ENCODE assay signal across 26 cellular contexts in genomic region chr4:8646296-8647093, GRCh38. TPM values are rescaled to one million over a fixed set of nuclear protein-coding genes. Genes with fewer than 3 reads are reported as not detected.
A peak's percentile ranks its signal among the peaks of the same experiment; 100 is the strongest.
DNase-seq lines count a peak whose midpoint lies in the region; ATAC-seq and TF ChIP-seq lines count a peak whose summit lies in the region.
"Had no signal": no experiment of that assay in that cellular context is flagged by ENCODE, and none has a peak within 500 bp of the region (broad histone marks: within the 10 kb centered on the region; RNA-seq: fewer than 3 reads in every experiment).

No MANE protein-coding gene starts in this region.

- H3K4me3 ChIP-seq in Peyer's patch = no peak overlapping the region
- H3K4me3 ChIP-seq: adrenal gland, breast epithelium, GM23338, hepatocyte, K562, lung, right lobe of liver, suprapubic skin had no signal

- H3K4me1 Mint-ChIP-seq in type B pancreatic cell (ENCODE audit: unreplicated experiment) = no peaks in the 10 kb centered on the region
- H3K4me1 Mint-ChIP-seq: activated CD4-positive, alpha-beta T cell treated with anti-CD3 and anti-CD28 coated beads for 36 hours; T-cell had no signal

- no peaks in the 10 kb centered on the region for H3K36me3 ChIP-seq in Peyer's patch
- H3K36me3 ChIP-seq: adrenal gland, breast epithelium, right lobe of liver, suprapubic skin had no signal

- ATAC-seq in GM21381 (IDR thresholded peaks at IDR 0.05; ENCODE audit: unreplicated experiment) = no peak
- ATAC-seq: activated CD4-positive, alpha-beta T cell treated with anti-CD3 and anti-CD28 coated beads for 36 hours; GM23338; K562; right lobe of liver; T-cell had no signal

- H3K27ac ChIP-seq in Peyer's patch = no peak overlapping the region
- H3K27ac ChIP-seq: adrenal gland, breast epithelium, hepatocyte, right lobe of liver, suprapubic skin had no signal

- TF ChIP-seq CTCF in Peyer's patch (IDR thresholded peaks at IDR 0.05) (no peak), type B pancreatic cell (conservative IDR thresholded peaks at IDR 0.05) (no peak)

- H3K9me3 Mint-ChIP-seq in type B pancreatic cell = no peaks in the 10 kb centered on the region
- H3K9me3 Mint-ChIP-seq: GM23338, T-cell had no signal

- no peaks in the 10 kb centered on the region for H3K27me3 ChIP-seq in Peyer's patch
- H3K27me3 ChIP-seq: adrenal gland, hepatocyte, right lobe of liver had no signal

- H3K36me3 Mint-ChIP-seq in type B pancreatic cell = no peaks in the 10 kb centered on the region
- H3K36me3 Mint-ChIP-seq: T-cell had no signal

- DNase-seq in activated CD8-positive, alpha-beta memory T cell treated with anti-CD3 and anti-CD28 coated beads for 24 hours = peak; percentile 37
- no peak for DNase-seq in activated CD8-positive, alpha-beta memory T cell treated with anti-CD3 and anti-CD28 coated beads, Interleukin-2, amount 50 U/mL, for 48 hours
- DNase-seq in Peyer's patch (peak in 2 of 3 donors; percentile 21 to 40), mesenteric fat pad (ENCODE audit: low spot score) (peak; percentile 83), type B pancreatic cell (ENCODE audit: extremely low spot score, unreplicated experiment) (peak; percentile 57)
- no peak for DNase-seq in activated T-cell treated with anti-CD3 and anti-CD28 coated beads, Interleukin-2, amount 50 U/mL, for 48 hours
- no peak for DNase-seq in activated CD4-positive, alpha-beta T cell treated with anti-CD3 and anti-CD28 coated beads, Interleukin-2, amount 50 U/mL, for 4 hours
- DNase-seq: activated CD4-positive, alpha-beta T cell treated with anti-CD3 and anti-CD28 coated beads for 36 hours; C1 segment of cervical spinal cord; DMS 273 treated with DMSO at 0.1 percent for 48 hours; GDM1; NCI-H2029; NCI-H524 treated with DMSO at 0.1 percent for 48 hours; SIG-M5; T-cell had no signal

- no peak for TF ChIP-seq POLR2A in Peyer's patch (IDR thresholded peaks at IDR 0.05)

- H3K4me3 Mint-ChIP-seq in type B pancreatic cell = no peak overlapping the region
- H3K4me3 Mint-ChIP-seq: activated CD4-positive, alpha-beta T cell treated with anti-CD3 and anti-CD28 coated beads for 36 hours; GM23338; T-cell had no signal

- peaks cover 40% of the 10 kb centered on the region for H3K27me3 Mint-ChIP-seq in type B pancreatic cell
- H3K27me3 Mint-ChIP-seq: activated CD4-positive, alpha-beta T cell treated with anti-CD3 and anti-CD28 coated beads for 36 hours had no signal

- H3K4me1 ChIP-seq in Peyer's patch = no peaks in the 10 kb centered on the region
- H3K4me1 ChIP-seq: adrenal gland, breast epithelium, right lobe of liver, suprapubic skin had no signal

- no peak overlapping the region for H3K27ac Mint-ChIP-seq in type B pancreatic cell
- H3K27ac Mint-ChIP-seq: activated CD4-positive, alpha-beta T cell treated with anti-CD3 and anti-CD28 coated beads for 36 hours; GM23338; T-cell had no signal

- H3K9me3 ChIP-seq in Peyer's patch = no peaks in the 10 kb centered on the region
- H3K9me3 ChIP-seq: adrenal gland, breast epithelium, right lobe of liver, suprapubic skin had no signal

RNA-seq across cellular contexts. Expression of gene CPZ, which starts 53.9 kb away (rescaled TPM):
- 1 to 10 TPM in 3 of 4 donors, not detected in 1; 1.2 to 2.0 (median 1.5) TPM for total RNA-seq in Peyer's patch
- 9.7 TPM for total RNA-seq in mesenteric fat pad
- 4.9 and 12.6 TPM in 2 replicates for total RNA-seq in type B pancreatic cell (ENCODE audit: low replicate concordance)
- total RNA-seq: activated CD4-positive, alpha-beta T cell treated with anti-CD3 and anti-CD28 coated beads for 36 hours; dermis microvascular lymphatic vessel endothelial cell; OCI-LY7 had no signal

Comparison
In these comparisons a context has a peak if more than half of its experiments do, and no peak if none do; other contexts are left out.
1. DNase-seq: peak in activated CD8-positive, alpha-beta memory T cell treated with anti-CD3 and anti-CD28 coated beads for 24 hours (single experiment), Peyer's patch (2 of 3), mesenteric fat pad (single experiment) and type B pancreatic cell (single experiment); none in activated CD8-positive, alpha-beta memory T cell treated with anti-CD3 and anti-CD28 coated beads, Interleukin-2, amount 50 U/mL, for 48 hours (single experiment), activated T-cell treated with anti-CD3 and anti-CD28 coated beads, Interleukin-2, amount 50 U/mL, for 48 hours (0 of 2) and activated CD4-positive, alpha-beta T cell treated with anti-CD3 and anti-CD28 coated beads, Interleukin-2, amount 50 U/mL, for 4 hours (0 of 2).